Comparison of ENCODE assay signal across 35 cellular contexts in genomic region chrX:24536551-24536950, GRCh38.
"Had no signal": no experiment of that assay in that cellular context is flagged by ENCODE, and none has a peak within 500 bp of the region (broad histone marks: within the 10 kb centered on the region; RNA-seq: fewer than 3 reads in every experiment).

No MANE protein-coding gene starts in this region.

- DNase-seq: activated B cell treated with CpG ODN at 0.5 μM for 24 hours; activated CD4-positive, alpha-beta memory T cell treated with anti-CD3 and anti-CD28 coated beads for 36 hours; activated CD4-positive, alpha-beta T cell treated with anti-CD3 and anti-CD28 coated beads for 4 hours; activated CD4-positive, alpha-beta T cell treated with anti-CD3 and anti-CD28 coated beads, Interleukin-2, amount 10 ng/mL, durations not matched to agents 24 days and 14 days; activated CD4-positive, alpha-beta T cell treated with anti-CD3 and anti-CD28 coated beads, Interleukin-2, amount 50 U/mL, for 1 hour; activated CD4-positive, alpha-beta T cell treated with anti-CD3 and anti-CD28 coated beads, Interleukin-2, amount 50 U/mL, for 4 hours; activated CD4-positive, CD25-positive, alpha-beta regulatory T cell treated with anti-CD3 and anti-CD28 coated beads, Interleukin-2, amount 50 U/mL, for 72 hours; activated CD8-positive, alpha-beta memory T cell treated with anti-CD3 and anti-CD28 coated beads, Interleukin-2, amount 50 U/mL, for 4 hours; activated CD8-positive, alpha-beta T cell treated with anti-CD3 and anti-CD28 coated beads for 36 hours; activated effector memory CD4-positive, alpha-beta T cell treated with Interleukin-2 at 50 U/mL for 16 hours; activated gamma-delta T cell; activated naive CD4-positive, alpha-beta T cell treated with anti-CD3 and anti-CD28 coated beads, Interleukin-2, amount 50 U/mL, for 16 hours; activated naive CD4-positive, alpha-beta T cell treated with Interleukin-2 at 50 U/mL for 16 hours; activated naive CD8-positive, alpha-beta T cell treated with anti-CD3 and anti-CD28 coated beads, Interleukin-2, amount 10 ng/mL, durations not matched to agents 7 days and 5 days; activated naive CD8-positive, alpha-beta T cell treated with anti-CD3 and anti-CD28 coated beads, Interleukin-2, amount 50 U/mL, for 24 hours; activated T-cell treated with anti-CD3 and anti-CD28 coated beads, Interleukin-2, amount 50 U/mL, for 24 hours; activated T-cell treated with anti-CD3 and anti-CD28 coated beads, Interleukin-2, amount 50 U/mL, for 48 hours; amygdala; anterior cingulate cortex; caudate nucleus; cerebellar nuclear complex; T-helper 1 cell; T-helper 2 cell; T-helper 9 cell had no signal

- H3K4me1 ChIP-seq: ascending aorta had no signal

- H3K27me3 Mint-ChIP-seq: activated B cell treated with CpG ODN at 0.5 μM for 24 hours; activated CD4-positive, alpha-beta memory T cell treated with anti-CD3 and anti-CD28 coated beads for 36 hours; activated CD4-positive, alpha-beta T cell treated with anti-CD3 and anti-CD28 coated beads, Interleukin-2, amount 10 ng/mL, durations not matched to agents 24 days and 14 days; activated CD8-positive, alpha-beta T cell treated with anti-CD3 and anti-CD28 coated beads for 36 hours; activated naive CD8-positive, alpha-beta T cell; activated naive CD8-positive, alpha-beta T cell treated with anti-CD3 and anti-CD28 coated beads, Interleukin-2, amount 10 ng/mL, durations not matched to agents 7 days and 5 days; activated naive CD8-positive, alpha-beta T cell treated with anti-CD3 and anti-CD28 coated beads, Interleukin-2, amount 50 U/mL, for 24 hours; brain; central memory CD8-positive, alpha-beta T cell had no signal

- FAIRE-seq: bronchial epithelial cell, TTC549 had no signal

- ATAC-seq: activated CD8-positive, alpha-beta T cell treated with anti-CD3 and anti-CD28 coated beads for 36 hours; activated naive CD8-positive, alpha-beta T cell treated with anti-CD3 and anti-CD28 coated beads, Interleukin-2, amount 50 U/mL, for 24 hours had no signal

- H3K9me3 Mint-ChIP-seq: activated B cell treated with CpG ODN at 0.5 μM for 24 hours; activated CD4-positive, alpha-beta memory T cell treated with anti-CD3 and anti-CD28 coated beads for 36 hours; activated CD4-positive, alpha-beta T cell treated with anti-CD3 and anti-CD28 coated beads, Interleukin-2, amount 10 ng/mL, durations not matched to agents 24 days and 14 days; activated CD8-positive, alpha-beta T cell treated with anti-CD3 and anti-CD28 coated beads for 36 hours; activated naive CD8-positive, alpha-beta T cell treated with anti-CD3 and anti-CD28 coated beads, Interleukin-2, amount 10 ng/mL, durations not matched to agents 7 days and 5 days; activated naive CD8-positive, alpha-beta T cell treated with anti-CD3 and anti-CD28 coated beads, Interleukin-2, amount 50 U/mL, for 24 hours; activated T-cell treated with anti-CD3 and anti-CD28 coated beads, Interleukin-2, amount 50 U/mL, for 24 hours; activated T-helper 2 cell treated with anti-CD3 and anti-CD28 coated beads, Interferon-gamma antibody, Interleukin-2, Interleukin-4, amounts not matched to agents 10 μg/mL and 5 μg/mL and 100 μg/mL, durations not matched to agents 14 hours and 24 hours and 36 hours; brain; central memory CD8-positive, alpha-beta T cell; T-helper 1 cell treated with Interleukin-12 subunit alpha and Interleukin-12 subunit beta and Interleukin-4 antibody, amounts not matched to agents 30 μg/mL and 1 μg/mL, for 36 hours; T-helper 2 cell treated with Interferon-gamma antibody and Interleukin-4, amounts not matched to agents 5 μg/mL and 100 μg/mL, for 36 hours had no signal

- H3K27ac Mint-ChIP-seq: activated B cell treated with CpG ODN at 0.5 μM for 24 hours; activated CD4-positive, alpha-beta memory T cell treated with anti-CD3 and anti-CD28 coated beads for 36 hours; activated CD4-positive, alpha-beta T cell treated with anti-CD3 and anti-CD28 coated beads, Interleukin-2, amount 10 ng/mL, durations not matched to agents 24 days and 14 days; activated CD8-positive, alpha-beta T cell treated with anti-CD3 and anti-CD28 coated beads for 36 hours; activated naive CD8-positive, alpha-beta T cell; activated naive CD8-positive, alpha-beta T cell treated with anti-CD3 and anti-CD28 coated beads, Interleukin-2, amount 10 ng/mL, durations not matched to agents 7 days and 5 days; activated naive CD8-positive, alpha-beta T cell treated with anti-CD3 and anti-CD28 coated beads, Interleukin-2, amount 50 U/mL, for 24 hours; activated T-cell treated with anti-CD3 and anti-CD28 coated beads, Interleukin-2, amount 50 U/mL, for 24 hours; activated T-helper 2 cell treated with anti-CD3 and anti-CD28 coated beads, Interferon-gamma antibody, Interleukin-2, Interleukin-4, amounts not matched to agents 10 μg/mL and 5 μg/mL and 100 μg/mL, durations not matched to agents 14 hours and 24 hours and 36 hours; brain; T-helper 1 cell treated with Interleukin-12 subunit alpha and Interleukin-12 subunit beta and Interleukin-4 antibody, amounts not matched to agents 30 μg/mL and 1 μg/mL, for 36 hours; T-helper 2 cell treated with Interferon-gamma antibody and Interleukin-4, amounts not matched to agents 5 μg/mL and 100 μg/mL, for 36 hours had no signal

- H3K4me3 ChIP-seq: ascending aorta, cardiac muscle cell had no signal

- H3K27ac ChIP-seq: ascending aorta, cardiac muscle cell, VCaP had no signal

- H3K4me3 Mint-ChIP-seq: activated B cell treated with CpG ODN at 0.5 μM for 24 hours; activated CD4-positive, alpha-beta memory T cell treated with anti-CD3 and anti-CD28 coated beads for 36 hours; activated CD4-positive, alpha-beta T cell treated with anti-CD3 and anti-CD28 coated beads, Interleukin-2, amount 10 ng/mL, durations not matched to agents 24 days and 14 days; activated CD8-positive, alpha-beta T cell treated with anti-CD3 and anti-CD28 coated beads for 36 hours; activated naive CD8-positive, alpha-beta T cell; activated naive CD8-positive, alpha-beta T cell treated with anti-CD3 and anti-CD28 coated beads, Interleukin-2, amount 10 ng/mL, durations not matched to agents 7 days and 5 days; activated naive CD8-positive, alpha-beta T cell treated with anti-CD3 and anti-CD28 coated beads, Interleukin-2, amount 50 U/mL, for 24 hours; activated T-cell treated with anti-CD3 and anti-CD28 coated beads, Interleukin-2, amount 50 U/mL, for 24 hours; brain; central memory CD8-positive, alpha-beta T cell; T-helper 1 cell treated with Interleukin-12 subunit alpha and Interleukin-12 subunit beta and Interleukin-4 antibody, amounts not matched to agents 30 μg/mL and 1 μg/mL, for 36 hours; T-helper 2 cell treated with Interferon-gamma antibody and Interleukin-4, amounts not matched to agents 5 μg/mL and 100 μg/mL, for 36 hours had no signal

- H3K27me3 ChIP-seq: ascending aorta, cardiac muscle cell had no signal

- H3K9me3 ChIP-seq: ascending aorta had no signal

- H3K4me1 Mint-ChIP-seq: activated B cell treated with CpG ODN at 0.5 μM for 24 hours; activated CD4-positive, alpha-beta T cell treated with anti-CD3 and anti-CD28 coated beads, Interleukin-2, amount 10 ng/mL, durations not matched to agents 24 days and 14 days; activated naive CD8-positive, alpha-beta T cell treated with anti-CD3 and anti-CD28 coated beads, Interleukin-2, amount 10 ng/mL, durations not matched to agents 7 days and 5 days; activated naive CD8-positive, alpha-beta T cell treated with anti-CD3 and anti-CD28 coated beads, Interleukin-2, amount 50 U/mL, for 24 hours; brain; central memory CD8-positive, alpha-beta T cell had no signal

- H3K36me3 Mint-ChIP-seq: activated naive CD8-positive, alpha-beta T cell had no signal
